ENCODE assay signal across 13 cellular contexts in the genomic region with DNA sequence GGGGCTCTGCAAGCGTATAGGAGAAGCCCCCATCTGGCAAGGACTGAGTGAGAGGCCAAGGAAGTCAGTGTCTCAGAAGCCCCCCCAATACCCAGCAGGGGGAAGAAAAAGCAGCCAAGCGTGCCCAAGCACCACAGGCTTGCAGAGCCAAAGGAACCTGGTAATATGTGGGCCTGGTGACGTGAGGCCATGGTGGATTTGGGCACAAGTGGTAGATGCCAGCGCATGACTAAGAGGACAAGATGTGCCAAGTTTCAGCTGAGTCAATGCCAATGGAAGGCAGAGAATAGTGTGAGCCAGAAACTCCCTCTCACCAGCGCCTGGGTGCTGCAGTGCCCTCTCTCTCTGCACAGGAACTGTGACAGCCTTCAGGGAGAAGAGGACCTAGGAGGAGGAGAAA.
DNase-seq lines count a peak whose midpoint lies in the region; ATAC-seq and TF ChIP-seq lines count a peak whose summit lies in the region.
"Had no signal": no experiment of that assay in that cellular context is flagged by ENCODE, and none has a peak within 500 bp of the region (broad histone marks: within the 10 kb centered on the region; RNA-seq: fewer than 3 reads in every experiment).

No MANE protein-coding gene starts in this region.

- TF ChIP-seq CTCF in adrenal gland (IDR thresholded peaks at IDR 0.05), result no peak
- peak; percentile 18 for TF ChIP-seq CTCF in left ventricle myocardium inferior (IDR thresholded peaks at IDR 0.05; ENCODE audit: borderline replicate concordance)
- TF ChIP-seq CTCF in gastrocnemius medialis (IDR thresholded peaks at IDR 0.05 in 4 of 5, conservative IDR thresholded peaks at IDR 0.05 in 1 of 5), result no peak

- no peak overlapping the region for H3K9ac ChIP-seq in GM23248

- intact Hi-C loops in adrenal gland (cut with DNase I), result no loop called here
- intact Hi-C loops in left ventricle myocardium inferior (cut with micrococcal nuclease), result no loop called here
- intact Hi-C loops in gastrocnemius medialis (cut with DNase I; ENCODE audit: low total_unique reads), result no loop called here

- H3K9me3 ChIP-seq in GM23248 (ENCODE audit: low read depth), result no peaks in the 10 kb centered on the region
- H3K9me3 ChIP-seq in adrenal gland (replicated peaks in 1 of 3), result no peaks in the 10 kb centered on the region
- peaks cover 13% of the 10 kb centered on the region for H3K9me3 ChIP-seq in left ventricle myocardium inferior (replicated peaks)
- H3K9me3 ChIP-seq in gastrocnemius medialis, result no peaks in the 10 kb centered on the region

- H4K20me1 ChIP-seq in GM23248 (ENCODE audit: insufficient read depth), result no peaks in the 10 kb centered on the region

- WGBS in GM23248 (ENCODE audit: low coverage in 1 of 2, low lambda C conversion rate in 2 of 2, missing lambda C conversion rate in 2 of 2), 2 experiments, result 52 to 57% methylated on average over 5 of the region's 5 CpGs
- WGBS in adrenal gland, 4 donors, result 57 to 66% (median 64%) methylated on average over 5 of the region's 5 CpGs

- no peak overlapping the region for H2AFZ ChIP-seq in GM23248

- no peaks in the 10 kb centered on the region; the same call in 1 of the 2 replicates for H3K27me3 ChIP-seq in GM23248 (replicated peaks; ENCODE audit: insufficient read depth)
- H3K27me3 ChIP-seq in adrenal gland, result no peaks in the 10 kb centered on the region
- H3K27me3 ChIP-seq in left ventricle myocardium inferior (ENCODE audit: low read depth), result peaks cover 3% of the 10 kb centered on the region
- no peaks in the 10 kb centered on the region for H3K27me3 ChIP-seq in gastrocnemius medialis

- no peaks in the 10 kb centered on the region for H3F3A ChIP-seq in GM23248 (ENCODE audit: insufficient read depth)

- H3K36me3 ChIP-seq in GM23248 (ENCODE audit: low read depth) (no peaks in the 10 kb centered on the region), adrenal gland (replicated peaks in 1 of 2) (no peaks in the 10 kb centered on the region), left ventricle myocardium inferior (no peaks in the 10 kb centered on the region), gastrocnemius medialis (no peaks in the 10 kb centered on the region)

- H3K4me1 ChIP-seq in GM23248 (ENCODE audit: insufficient read depth), result no peaks in the 10 kb centered on the region
- no peaks in the 10 kb centered on the region for H3K4me1 ChIP-seq in adrenal gland (replicated peaks in 1 of 2)
- peaks cover 10% of the 10 kb centered on the region for H3K4me1 ChIP-seq in left ventricle myocardium inferior
- peaks cover 14 to 15% of the 10 kb centered on the region in 2 donors for H3K4me1 ChIP-seq in gastrocnemius medialis

- TF ChIP-seq POLR2A in adrenal gland (IDR thresholded peaks at IDR 0.05) (no peak), gastrocnemius medialis (IDR thresholded peaks at IDR 0.05) (no peak)

- H3K9me2 ChIP-seq in GM23248 (ENCODE audit: insufficient read depth), result no peaks in the 10 kb centered on the region

- no peak overlapping the region for H3K4me2 ChIP-seq in GM23248 (ENCODE audit: unreplicated experiment)

- ATAC-seq in gastrocnemius medialis, result peak; percentile 99 to 100
- no peak for ATAC-seq in HG03159 (IDR thresholded peaks at IDR 0.05; ENCODE audit: unreplicated experiment)
- ATAC-seq: HCT116 had no signal

- H3K79me2 ChIP-seq in GM23248 (ENCODE audit: insufficient read depth), result no peaks in the 10 kb centered on the region

- in situ Hi-C loops in GM23248 (cut with MboI) (no loop called here), gastrocnemius medialis (cut with MboI; ENCODE audit: low sequenced_read_pairs in 4 of 4) (no loop called here)

- DNase-seq in GM23248, result peak; percentile 29
- DNase-seq in adrenal gland, result peak; percentile 37 to 66 (median 62)
- DNase-seq in left ventricle myocardium inferior, result peak; percentile 39
- peak; percentile 64 to 79 for DNase-seq in gastrocnemius medialis
- no peak for DNase-seq in SHP77 (lab: John Stamatoyannopoulos, UW)
- no peak for DNase-seq in activated CD4-positive, CD25-positive, alpha-beta regulatory T cell treated with anti-CD3 and anti-CD28 coated beads, Interleukin-2, amount 50 U/mL, for 72 hours
- no peak for DNase-seq in GM19240 (ENCODE audit: insufficient read length, low spot score)
- DNase-seq: activated CD8-positive, alpha-beta memory T cell treated with anti-CD3 and anti-CD28 coated beads, Interleukin-2, amount 50 U/mL, for 48 hours; DMS153; NCI-H1694 treated with DMSO at 0.1 percent for 48 hours had no signal

- H3K27ac ChIP-seq in GM23248, result no peak overlapping the region
- H3K27ac ChIP-seq in adrenal gland, result no peak overlapping the region
- peak overlapping the region; percentile 27 for H3K27ac ChIP-seq in left ventricle myocardium inferior (replicated peaks)
- H3K27ac ChIP-seq in gastrocnemius medialis, result peak overlapping the region in 1 of 4 donors; percentile 62
- H3K27ac ChIP-seq: coronary artery had no signal

- H3K4me3 ChIP-seq in GM23248, result no peak overlapping the region
- no peak overlapping the region for H3K4me3 ChIP-seq in adrenal gland
- no peak overlapping the region for H3K4me3 ChIP-seq in left ventricle myocardium inferior
- no peak overlapping the region for H3K4me3 ChIP-seq in gastrocnemius medialis
- H3K4me3 ChIP-seq: coronary artery had no signal

Comparison
In these comparisons a context has a peak if more than half of its experiments do, and no peak if none do; other contexts are left out.
1. DNase-seq: peak in GM23248 (single experiment), adrenal gland (7 of 7), left ventricle myocardium inferior (single experiment) and gastrocnemius medialis (2 of 2); none in SHP77 (0 of 2), activated CD4-positive, CD25-positive, alpha-beta regulatory T cell treated with anti-CD3 and anti-CD28 coated beads, Interleukin-2, amount 50 U/mL, for 72 hours (single experiment) and GM19240 (single experiment).